Comparison of ENCODE assay signal across 8 cellular contexts in the genomic region with DNA sequence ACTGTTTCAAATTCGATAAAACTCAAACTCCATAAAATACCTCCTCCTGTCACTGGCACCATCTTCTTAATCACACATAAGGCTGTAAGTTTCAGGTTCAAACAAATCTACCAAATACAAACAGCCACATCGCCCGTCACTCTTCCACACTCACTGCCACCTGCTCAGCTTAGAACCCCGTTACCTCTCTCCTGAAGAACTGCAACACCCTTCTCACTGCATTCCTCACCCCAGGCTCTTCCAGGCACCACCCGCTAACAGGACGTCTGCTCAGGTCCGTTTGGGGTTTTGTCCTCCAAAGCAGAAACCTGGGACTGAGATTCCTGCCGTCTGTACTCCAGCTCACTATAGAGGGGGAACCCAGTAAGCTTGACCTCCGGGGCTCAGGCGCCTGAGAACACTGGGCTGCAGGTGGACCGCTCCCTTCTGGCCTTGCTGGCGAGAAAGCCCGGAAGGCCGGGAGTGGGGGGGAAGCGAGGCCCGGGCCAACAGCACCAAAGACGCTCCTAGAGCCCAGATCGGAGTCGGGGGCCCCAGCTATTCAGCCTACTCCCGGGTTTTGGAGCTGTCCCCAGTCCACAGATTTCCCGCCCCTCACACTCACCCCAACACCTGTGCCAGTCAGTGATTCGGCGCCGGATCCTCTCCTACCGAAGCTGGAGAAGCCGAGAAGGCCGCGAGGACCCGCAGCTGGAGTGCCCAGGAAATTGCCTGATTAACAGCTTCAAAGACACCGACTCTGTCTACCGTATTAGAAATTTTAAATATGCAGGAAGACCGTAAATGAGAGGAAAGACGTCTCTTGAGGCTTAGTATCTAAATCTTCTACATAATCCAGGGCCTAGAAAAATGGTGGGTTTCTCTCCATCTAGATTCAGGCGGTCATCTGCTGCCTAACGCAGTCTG. TPM values are rescaled to one million over a fixed set of nuclear protein-coding genes. Genes with fewer than 3 reads are reported as not detected.
DNase-seq lines count a peak whose midpoint lies in the region; ATAC-seq, FAIRE-seq and TF ChIP-seq lines count a peak whose summit lies in the region.

A gene with protein sequence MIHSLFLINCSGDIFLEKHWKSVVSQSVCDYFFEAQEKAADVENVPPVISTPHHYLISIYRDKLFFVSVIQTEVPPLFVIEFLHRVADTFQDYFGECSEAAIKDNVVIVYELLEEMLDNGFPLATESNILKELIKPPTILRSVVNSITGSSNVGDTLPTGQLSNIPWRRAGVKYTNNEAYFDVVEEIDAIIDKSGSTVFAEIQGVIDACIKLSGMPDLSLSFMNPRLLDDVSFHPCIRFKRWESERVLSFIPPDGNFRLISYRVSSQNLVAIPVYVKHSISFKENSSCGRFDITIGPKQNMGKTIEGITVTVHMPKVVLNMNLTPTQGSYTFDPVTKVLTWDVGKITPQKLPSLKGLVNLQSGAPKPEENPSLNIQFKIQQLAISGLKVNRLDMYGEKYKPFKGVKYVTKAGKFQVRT (minus strand): TSS at position 678 of the 906 bp plus-strand sequence. CDS start 12,449 bp downstream, outside the sequence.

- ATAC-seq in GM19467 (IDR thresholded peaks at IDR 0.05; ENCODE audit: unreplicated experiment) (peak; percentile 33), heart left ventricle (peak; percentile 61 to 73 (median 66)), psoas muscle (peak; percentile 71 to 76 (median 72))

- H3K36me3 Mint-ChIP-seq in activated naive CD4-positive, alpha-beta T cell treated with anti-CD3 and anti-CD28 coated beads, Interleukin-2, amount 50 U/mL, for 24 hours, result peaks cover 6% of the 10 kb centered on the region

- H3K9me3 ChIP-seq in SK-N-MC (ENCODE audit: low read depth, low read length) (no peaks in the 10 kb centered on the region), heart left ventricle (no peaks in the 10 kb centered on the region), psoas muscle (no peaks in the 10 kb centered on the region)

- H3K27ac Mint-ChIP-seq in activated naive CD4-positive, alpha-beta T cell treated with anti-CD3 and anti-CD28 coated beads, Interleukin-2, amount 50 U/mL, for 24 hours, result peak within 1 kb of the TSS; percentile 83

- no peak for FAIRE-seq in urothelium cell line (lab: Jason Lieb, UNC)

- peaks cover 49% of the 10 kb centered on the region for H3K4me1 Mint-ChIP-seq in activated naive CD4-positive, alpha-beta T cell treated with anti-CD3 and anti-CD28 coated beads, Interleukin-2, amount 50 U/mL, for 24 hours

- H3K4me3 Mint-ChIP-seq in activated naive CD4-positive, alpha-beta T cell treated with anti-CD3 and anti-CD28 coated beads, Interleukin-2, amount 50 U/mL, for 24 hours, result no peak within 1 kb of the TSS

- peaks cover 0 to 45% (median 35%) of the 10 kb centered on the region in 12 donors for H3K4me1 ChIP-seq in heart left ventricle
- peaks cover 40% of the 10 kb centered on the region for H3K4me1 ChIP-seq in psoas muscle

- no peak for TF ChIP-seq POLR2A in heart left ventricle (IDR thresholded peaks at IDR 0.05)

- peak within 1 kb of the TSS; percentile 93 for H3K9ac ChIP-seq in SK-N-MC (ENCODE audit: insufficient read length)

- DNase-seq in D341Med (ENCODE audit: low spot score), result peak; percentile 77
- peak in 1 of 2 experiments; percentile 81 for DNase-seq in HL-60 (ENCODE audit: low read depth in 1 of 2, low spot score in 1 of 2)
- DNase-seq in SK-N-MC (ENCODE audit: low read depth, low spot score), result no peak
- peak; percentile 85 to 90 (median 88) for DNase-seq in heart left ventricle
- peak; percentile 86 to 93 for DNase-seq in psoas muscle
- peak; percentile 90 for DNase-seq in urothelium cell line (ENCODE audit: low spot score)

- TF ChIP-seq CTCF in HL-60 (IDR thresholded peaks at IDR 0.05; ENCODE audit: insufficient read depth, low read length), result no peak
- no peak for TF ChIP-seq CTCF in heart left ventricle (IDR thresholded peaks at IDR 0.05)
- TF ChIP-seq CTCF in psoas muscle (IDR thresholded peaks at IDR 0.05), result no peak

- 0 to 1% (median 0%) methylated on average over 32 to 35 of the region's 35 CpGs for WGBS in heart left ventricle, 4 donors
- WGBS in psoas muscle, 3 donors, result 0 to 1% (median 1%) methylated on average over 34 to 35 of the region's 35 CpGs

- intact Hi-C loops in heart left ventricle (cut with DNase I) (loop anchor here in 4 of 10 donors (1.0 to 10.0 kb wide), 4 partner anchors 26 to 1084 kb away; a partner anchor contains a TSS), psoas muscle (cut with DNase I) (no loop called here)

- no peaks in the 10 kb centered on the region for H3K27me3 Mint-ChIP-seq in activated naive CD4-positive, alpha-beta T cell treated with anti-CD3 and anti-CD28 coated beads, Interleukin-2, amount 50 U/mL, for 24 hours

- H3K27ac ChIP-seq in HL-60 (replicated peaks) (peak within 1 kb of the TSS; percentile 96), SK-N-MC (peak within 1 kb of the TSS; percentile 96), heart left ventricle (peak within 1 kb of the TSS; percentile 85 to 97 (median 92)), psoas muscle (peak within 1 kb of the TSS; percentile 96)

- H3K36me3 ChIP-seq in SK-N-MC (ENCODE audit: insufficient read depth, low read length), result no peaks in the 10 kb centered on the region
- peaks cover 0 to 24% (median 8%) of the 10 kb centered on the region in 9 donors for H3K36me3 ChIP-seq in heart left ventricle
- peaks cover 0 to 30% of the 10 kb centered on the region in 2 donors for H3K36me3 ChIP-seq in psoas muscle (ENCODE audit: insufficient read depth in 1 of 2, low read depth in 1 of 2)

- no peaks in the 10 kb centered on the region for H3K9me3 Mint-ChIP-seq in activated naive CD4-positive, alpha-beta T cell treated with anti-CD3 and anti-CD28 coated beads, Interleukin-2, amount 50 U/mL, for 24 hours

- no peaks in the 10 kb centered on the region for H3K27me3 ChIP-seq in HL-60 (ENCODE audit: insufficient read depth, poor library complexity, severe bottlenecking)
- H3K27me3 ChIP-seq in heart left ventricle, result no peaks in the 10 kb centered on the region
- no peaks in the 10 kb centered on the region for H3K27me3 ChIP-seq in psoas muscle (ENCODE audit: insufficient read depth in 3 of 3, low read length in 2 of 3)

- H3K4me3 ChIP-seq in HL-60 (replicated peaks; ENCODE audit: insufficient read depth, low read length) (peak within 1 kb of the TSS; percentile 98), SK-N-MC (peak within 1 kb of the TSS; percentile 89), heart left ventricle (peak within 1 kb of the TSS; percentile 65 to 96 (median 88)), psoas muscle (peak within 1 kb of the TSS; percentile 96)

RNA-seq across cellular contexts. Expression of the gene that starts here (rescaled TPM):
- total RNA-seq in heart left ventricle (10 to 100 TPM; 23.2 to 37.0 (median 30.5) TPM), psoas muscle (10 to 100 TPM; 19.6 to 25.6 (median 20.9) TPM)
- polyA plus RNA-seq in heart left ventricle (10 to 100 TPM in 1 of 2 donors, 1 to 10 TPM in 1; 7.8 to 33.4 TPM), psoas muscle (10 to 100 TPM in 2 of 3 donors, 1 to 10 TPM in 1; 9.5 to 26.9 (median 14.5) TPM)
